ENCODE assay signal across 1 cellular context in the genomic region with DNA sequence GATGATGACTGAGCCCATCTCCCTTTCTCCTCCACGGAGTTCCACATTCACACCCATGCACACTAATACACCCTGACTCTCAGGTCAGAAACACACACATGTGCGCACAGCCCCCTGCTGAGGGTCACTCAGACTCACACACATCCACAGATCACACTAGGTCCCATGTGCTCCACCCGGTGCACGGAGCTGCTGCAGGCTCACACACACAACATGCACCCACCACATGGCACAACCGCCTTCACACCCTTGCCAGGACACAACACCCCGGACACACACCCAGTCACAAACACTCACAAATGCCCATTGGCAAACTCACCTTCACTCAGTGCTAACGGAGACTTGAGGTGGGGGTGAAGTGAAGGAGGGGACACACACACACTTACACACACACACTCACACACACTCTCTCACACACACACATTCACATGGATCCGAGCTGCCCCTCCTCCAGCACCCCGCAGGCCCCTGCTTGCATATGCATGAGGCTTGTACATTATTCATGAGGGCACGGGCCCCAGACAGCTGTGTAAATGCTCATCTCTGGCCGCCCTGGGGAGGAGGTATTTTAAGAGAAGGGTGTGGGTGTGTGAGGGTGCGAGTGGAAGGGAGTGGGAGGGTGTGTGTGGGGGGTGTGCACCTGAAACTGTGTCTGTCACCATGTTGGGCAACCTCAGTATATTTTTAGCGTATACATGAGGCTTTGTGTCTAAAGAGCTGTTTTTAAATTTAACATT.
TF ChIP-seq lines count a peak whose summit lies in the region.

No MANE protein-coding gene starts in this region.

TF ChIP-seq in GM23338, 12 proteins besides CTCF, POLR2A, EP300 and RAD21:
- TF ChIP-seq ETS1 (IDR thresholded peaks at IDR 0.05) = no peak
- no peak for TF ChIP-seq ZNF114 (CRISPR knock-in tag; IDR thresholded peaks at IDR 0.05)
- no peak for TF ChIP-seq ZNF331 (CRISPR knock-in tag; IDR thresholded peaks at IDR 0.05; ENCODE audit: low read depth)
- no peak for TF ChIP-seq JUNB (IDR thresholded peaks at IDR 0.05; ENCODE audit: unreplicated experiment)
- no peak for TF ChIP-seq STAT1 (IDR thresholded peaks at IDR 0.05; ENCODE audit: unreplicated experiment)
